ENCODE assay signal across 8 cellular contexts in genomic region chr19:38807374-38808098, GRCh38. TPM values are rescaled to one million over a fixed set of nuclear protein-coding genes. Genes with fewer than 3 reads are reported as not detected.
DNase-seq lines count a peak whose midpoint lies in the region; ATAC-seq, FAIRE-seq and TF ChIP-seq lines count a peak whose summit lies in the region.
"Not testable (repeated sequence)": the region's sequence is repeated elsewhere in the genome, so short reads cannot be mapped to it uniquely, and the experiment has no call there.
"Had no signal": no experiment of that assay in that cellular context is flagged by ENCODE, and none has a peak within 500 bp of the region (broad histone marks: within the 10 kb centered on the region; RNA-seq: fewer than 3 reads in every experiment).

No MANE protein-coding gene starts in this region.

- H3K36me3 Mint-ChIP-seq in CD4-positive, CD25-positive, alpha-beta regulatory T cell = peaks cover 10% of the 10 kb centered on the region
- H3K36me3 Mint-ChIP-seq in progenitor cell of endocrine pancreas (ENCODE audit: insufficient read depth) = not testable (repeated sequence)

- not testable (repeated sequence) for H3K27ac ChIP-seq in CD4-positive, CD25-positive, alpha-beta regulatory T cell (ENCODE audit: insufficient read depth, low read length, poor library complexity, severe bottlenecking)
- peak overlapping the region; percentile 36 for H3K27ac ChIP-seq in RWPE2 (ENCODE audit: poor library complexity, severe bottlenecking)

- not testable (repeated sequence) for H3K4me1 Mint-ChIP-seq in CD4-positive, CD25-positive, alpha-beta regulatory T cell
- H3K4me1 Mint-ChIP-seq in progenitor cell of endocrine pancreas (ENCODE audit: low read depth) = peaks cover 12% of the 10 kb centered on the region

- not testable (repeated sequence) for H3K4me3 Mint-ChIP-seq in CD4-positive, CD25-positive, alpha-beta regulatory T cell; progenitor cell of endocrine pancreas (ENCODE audit: low read depth)

- not testable (repeated sequence) for TF ChIP-seq CTCF in RWPE2 (IDR thresholded peaks at IDR 0.05; ENCODE audit: poor library complexity, severe bottlenecking); bronchial epithelial cell (IDR thresholded peaks at IDR 0.05; ENCODE audit: insufficient read depth, low read length, severe bottlenecking); fibroblast of villous mesenchyme (IDR thresholded peaks at IDR 0.05; ENCODE audit: insufficient read depth, low read depth, low read length); progenitor cell of endocrine pancreas (IDR thresholded peaks at IDR 0.05; ENCODE audit: unreplicated experiment)

- not testable (repeated sequence) for H3K27me3 ChIP-seq in CD4-positive, CD25-positive, alpha-beta regulatory T cell (ENCODE audit: control insufficient read depth, insufficient read depth, low read length); RWPE2 (ENCODE audit: insufficient read depth, poor library complexity, severe bottlenecking); bronchial epithelial cell (ENCODE audit: control insufficient read depth, insufficient read depth, low read length)

- H3K9me3 Mint-ChIP-seq in CD4-positive, CD25-positive, alpha-beta regulatory T cell; progenitor cell of endocrine pancreas (ENCODE audit: low read depth): not testable (repeated sequence)

- not testable (repeated sequence) for H3K4me1 ChIP-seq in CD4-positive, CD25-positive, alpha-beta regulatory T cell (ENCODE audit: control insufficient read depth, insufficient read depth, low read length, poor library complexity, severe bottlenecking); RWPE2 (ENCODE audit: insufficient read depth, poor library complexity, severe bottlenecking)

- not testable (repeated sequence) for H3K36me3 ChIP-seq in CD4-positive, CD25-positive, alpha-beta regulatory T cell (ENCODE audit: control insufficient read depth, insufficient read depth, low read length); RWPE2 (ENCODE audit: low read depth); bronchial epithelial cell (ENCODE audit: control insufficient read depth, insufficient read depth, low read length)

- not testable (repeated sequence) for ATAC-seq in CD4-positive, CD25-positive, alpha-beta regulatory T cell (ENCODE audit: low read depth in 2 of 2); RWPE2 (ENCODE audit: low read depth)

- FAIRE-seq in bronchial epithelial cell (lab: Jason Lieb, UNC) = not testable (repeated sequence)

- not testable (repeated sequence) for H3K9me3 ChIP-seq in CD4-positive, CD25-positive, alpha-beta regulatory T cell (ENCODE audit: control insufficient read depth in 2 of 2, low read length in 2 of 2); RWPE2 (ENCODE audit: severe bottlenecking)

- not testable (repeated sequence) for H3K4me3 ChIP-seq in CD4-positive, CD25-positive, alpha-beta regulatory T cell (ENCODE audit: low read depth, low read length); RWPE2 (ENCODE audit: severe bottlenecking); bronchial epithelial cell (ENCODE audit: low read depth, low read length); fibroblast of villous mesenchyme (ENCODE audit: low read depth, low read length)

- peak overlapping the region in 2 of 3 donors; percentile 17 to 32 for H3K27ac Mint-ChIP-seq in CD4-positive, CD25-positive, alpha-beta regulatory T cell
- H3K27ac Mint-ChIP-seq in progenitor cell of endocrine pancreas = peak overlapping the region; percentile 89

- H3K27me3 Mint-ChIP-seq in CD4-positive, CD25-positive, alpha-beta regulatory T cell; progenitor cell of endocrine pancreas: not testable (repeated sequence)

- not testable (repeated sequence) for DNase-seq in CD4-positive, CD25-positive, alpha-beta regulatory T cell; RWPE2 (ENCODE audit: low spot score); progenitor cell of endocrine pancreas (ENCODE audit: low spot score, unreplicated experiment)
- peak; percentile 2 for DNase-seq in HuH-7.5 (ENCODE audit: low spot score)
- peak; percentile 70 for DNase-seq in bronchial epithelial cell (ENCODE audit: low read depth)
- peak; percentile 55 for DNase-seq in fibroblast of villous mesenchyme (ENCODE audit: low read depth)
- peak; percentile 82 for DNase-seq in kidney tubule cell (ENCODE audit: low spot score)

RNA-seq across cellular contexts. Expression of gene LGALS4, which starts 5.2 kb away (rescaled TPM):
- total RNA-seq in CD4-positive, CD25-positive, alpha-beta regulatory T cell = 2.1 TPM
- polyA plus RNA-seq in CD4-positive, CD25-positive, alpha-beta regulatory T cell = under 1 TPM in 1 of 4 donors, not detected in 3; 0.10 TPM
- total RNA-seq in bronchial epithelial cell = 0.64 and 1.1 TPM in 2 replicates
- 0.43 TPM in 1 of 2 replicates, not detected in the other for total RNA-seq in fibroblast of villous mesenchyme
- total RNA-seq in progenitor cell of endocrine pancreas = 2.7 and 3.7 TPM in 2 replicates

RNA-seq across cellular contexts. Expression of gene LGALS7B, which starts 18.5 kb away (rescaled TPM):
- total RNA-seq in CD4-positive, CD25-positive, alpha-beta regulatory T cell = not detected
- not detected for polyA plus RNA-seq in CD4-positive, CD25-positive, alpha-beta regulatory T cell
- total RNA-seq in bronchial epithelial cell = 1,636 and 4,049 TPM in 2 replicates
- not detected in 2 replicates for total RNA-seq in fibroblast of villous mesenchyme
- not detected in 2 replicates for total RNA-seq in progenitor cell of endocrine pancreas
- total RNA-seq: Peyer's patch had no signal

RNA-seq across cellular contexts. Expression of gene ECH1, which starts 24.1 kb away (rescaled TPM):
- 95.2 TPM for total RNA-seq in CD4-positive, CD25-positive, alpha-beta regulatory T cell
- 100 to 1,000 TPM; 248 to 308 (median 277) TPM for polyA plus RNA-seq in CD4-positive, CD25-positive, alpha-beta regulatory T cell
- total RNA-seq in bronchial epithelial cell = 44.5 and 51.1 TPM in 2 replicates
- 29.4 and 30.9 TPM in 2 replicates for total RNA-seq in fibroblast of villous mesenchyme
- 86.9 and 93.5 TPM in 2 replicates for total RNA-seq in progenitor cell of endocrine pancreas

RNA-seq across cellular contexts. Expression of gene LGALS7, which starts 34.2 kb away (rescaled TPM):
- not detected for total RNA-seq in CD4-positive, CD25-positive, alpha-beta regulatory T cell
- polyA plus RNA-seq in CD4-positive, CD25-positive, alpha-beta regulatory T cell = not detected
- total RNA-seq in bronchial epithelial cell (11.3 and 406 TPM in 2 replicates), fibroblast of villous mesenchyme (not detected in 2 replicates), progenitor cell of endocrine pancreas (0.91 TPM in 1 of 2 replicates, not detected in the other)
- total RNA-seq: Peyer's patch had no signal

RNA-seq across cellular contexts. Expression of gene HNRNPL, which starts 42.2 kb away (rescaled TPM):
- 503 TPM for total RNA-seq in CD4-positive, CD25-positive, alpha-beta regulatory T cell
- 10 to 100 TPM; 66.3 to 93.6 (median 85.5) TPM for polyA plus RNA-seq in CD4-positive, CD25-positive, alpha-beta regulatory T cell
- 172 and 246 TPM in 2 replicates for total RNA-seq in bronchial epithelial cell
- 223 and 268 TPM in 2 replicates for total RNA-seq in fibroblast of villous mesenchyme
- total RNA-seq in progenitor cell of endocrine pancreas = 444 and 461 TPM in 2 replicates

Comparison
In these comparisons a context has a peak if more than half of its experiments do, and no peak if none do; other contexts are left out.
1. RNA of gene LGALS7B, which starts 18.5 kb away (total RNA-seq): 1,636 to 4,049 TPM in bronchial epithelial cell; not detected in progenitor cell of endocrine pancreas, not detected in CD4-positive, CD25-positive, alpha-beta regulatory T cell (single experiment) and not detected in fibroblast of villous mesenchyme; every median in the first group is over 1,000 times any median in the second.